ENCODE assay signal across 9 cellular contexts in the genomic region with DNA sequence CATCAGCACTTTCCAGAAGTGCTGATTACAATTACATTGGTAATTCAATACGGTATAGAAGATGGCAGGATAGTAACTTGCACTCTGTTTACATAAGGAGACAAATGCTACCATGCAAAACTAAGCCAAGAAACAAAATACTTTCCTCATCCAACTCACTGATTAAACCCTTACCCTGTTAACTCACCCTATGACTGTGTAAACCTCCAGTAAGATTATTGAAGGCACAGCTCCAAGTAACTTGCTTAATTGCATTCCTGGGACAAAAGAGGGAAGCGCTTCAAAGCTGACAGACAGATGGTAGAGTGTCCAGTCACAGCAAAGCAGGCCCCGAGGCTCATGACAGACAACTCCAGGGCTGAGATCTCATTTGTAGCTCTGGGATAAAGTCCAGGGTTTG. TPM values are rescaled to one million over a fixed set of nuclear protein-coding genes. Genes with fewer than 3 reads are reported as not detected.
DNase-seq lines count a peak whose midpoint lies in the region; ATAC-seq and TF ChIP-seq lines count a peak whose summit lies in the region.
"Had no signal": no experiment of that assay in that cellular context is flagged by ENCODE, and none has a peak within 500 bp of the region (broad histone marks: within the 10 kb centered on the region; RNA-seq: fewer than 3 reads in every experiment).

No MANE protein-coding gene starts in this region.

- no peak for ATAC-seq in activated CD4-positive, alpha-beta T cell treated with anti-CD3 and anti-CD28 coated beads for 36 hours
- ATAC-seq in CD8-positive, alpha-beta T cell = no peak

- CTCF ChIA-PET in SK-N-SH (lab: Yijun Ruan, JAX) = interaction anchor here (1.0 kb wide), 2 partner anchors 14 to 68 kb away, joined by 3 to 4 read pairs; no protein-coding TSS in a partner anchor
- CTCF ChIA-PET in activated CD4-positive, alpha-beta T cell treated with anti-CD3 and anti-CD28 coated beads for 36 hours (lab: Charles Lee) = no interaction called here
- CTCF ChIA-PET in CD8-positive, alpha-beta T cell (lab: Charles Lee) = no interaction called here

- H3K4me2 ChIP-seq in SK-N-SH = no peak overlapping the region

- POLR2A ChIA-PET in SK-N-SH (lab: Yijun Ruan, JAX) = no interaction called here
- POLR2A ChIA-PET in activated CD4-positive, alpha-beta T cell treated with anti-CD3 and anti-CD28 coated beads for 36 hours (lab: Charles Lee) = no interaction called here
- POLR2A ChIA-PET in CD8-positive, alpha-beta T cell (lab: Charles Lee) = no interaction called here

- H3K4me3 ChIP-seq in SK-N-SH (ENCODE audit: low read depth in 2 of 2, low read length in 1 of 2) = no peak overlapping the region
- no peak overlapping the region for H3K4me3 ChIP-seq in stomach smooth muscle (ENCODE audit: low read length in 2 of 2)
- H3K4me3 ChIP-seq in CD8-positive, alpha-beta T cell (ENCODE audit: low read depth, low read length) = no peak overlapping the region

- H3K4me3 Mint-ChIP-seq in activated CD4-positive, alpha-beta T cell treated with anti-CD3 and anti-CD28 coated beads for 36 hours = no peak overlapping the region
- no peak overlapping the region for H3K4me3 Mint-ChIP-seq in CD8-positive, alpha-beta T cell

- H3K36me3 Mint-ChIP-seq in activated CD4-positive, alpha-beta T cell treated with anti-CD3 and anti-CD28 coated beads for 36 hours (ENCODE audit: low read depth) = no peaks in the 10 kb centered on the region
- no peaks in the 10 kb centered on the region for H3K36me3 Mint-ChIP-seq in CD8-positive, alpha-beta T cell

- WGBS in SK-N-SH (ENCODE audit: low lambda C conversion rate) = 26% methylated on average over 3 of the region's 3 CpGs

- H4K20me1 ChIP-seq in SK-N-SH (ENCODE audit: insufficient read depth) = no peaks in the 10 kb centered on the region

- no peak overlapping the region for H3K27ac Mint-ChIP-seq in activated CD4-positive, alpha-beta T cell treated with anti-CD3 and anti-CD28 coated beads for 36 hours
- H3K27ac Mint-ChIP-seq in CD8-positive, alpha-beta T cell = no peak overlapping the region

- TF ChIP-seq EP300 in SK-N-SH (IDR thresholded peaks at IDR 0.05; ENCODE audit: borderline replicate concordance in 1 of 2, low read depth in 1 of 2, low read length in 1 of 2) = peak in 1 of 2 experiments; percentile 27; a peak in 1 of 4 replicates

- intact Hi-C loops in activated CD4-positive, alpha-beta T cell treated with anti-CD3 and anti-CD28 coated beads for 36 hours (cut with DNase I, micrococcal nuclease) = no loop called here
- intact Hi-C loops in CD8-positive, alpha-beta T cell (cut with DNase I, micrococcal nuclease) = no loop called here

- no peak for TF ChIP-seq CTCF in SK-N-SH (IDR thresholded peaks at IDR 0.05)
- no peak for TF ChIP-seq CTCF in CD8-positive, alpha-beta T cell (IDR thresholded peaks at IDR 0.05)

- H3K27ac ChIP-seq in SK-N-SH (ENCODE audit: low read depth in 2 of 2, low read length in 1 of 2) = peak overlapping the region in 1 of 2 experiments; percentile 64; a peak in 2 of 4 replicates
- H3K27ac ChIP-seq in stomach smooth muscle (ENCODE audit: low read length) = peak overlapping the region; percentile 18
- H3K27ac ChIP-seq in CD8-positive, alpha-beta T cell (ENCODE audit: low read depth, low read length) = no peak overlapping the region

- H3K9ac ChIP-seq in SK-N-SH (no peak overlapping the region), stomach smooth muscle (ENCODE audit: low read length in 2 of 2) (no peak overlapping the region)

- H3K27me3 ChIP-seq in SK-N-SH (ENCODE audit: insufficient read depth) = no peaks in the 10 kb centered on the region
- H3K27me3 ChIP-seq in stomach smooth muscle (ENCODE audit: control insufficient read depth in 1 of 2, insufficient read depth in 2 of 2, low read length in 2 of 2) = no peaks in the 10 kb centered on the region
- H3K27me3 ChIP-seq in CD8-positive, alpha-beta T cell (ENCODE audit: insufficient read depth, low read length) = no peaks in the 10 kb centered on the region

- H3K9me3 ChIP-seq in SK-N-SH (no peaks in the 10 kb centered on the region), stomach smooth muscle (ENCODE audit: control insufficient read depth in 2 of 2, low read length in 2 of 2) (no peaks in the 10 kb centered on the region)
- H3K9me3 ChIP-seq in CD8-positive, alpha-beta T cell (ENCODE audit: low read length) = no peaks in the 10 kb centered on the region

- H3K27me3 Mint-ChIP-seq in activated CD4-positive, alpha-beta T cell treated with anti-CD3 and anti-CD28 coated beads for 36 hours = peaks cover 8% of the 10 kb centered on the region
- peaks cover 5% of the 10 kb centered on the region for H3K27me3 Mint-ChIP-seq in CD8-positive, alpha-beta T cell (ENCODE audit: low read depth)

- peaks cover 9% of the 10 kb centered on the region for H3K4me1 Mint-ChIP-seq in activated CD4-positive, alpha-beta T cell treated with anti-CD3 and anti-CD28 coated beads for 36 hours
- H3K4me1 Mint-ChIP-seq in CD8-positive, alpha-beta T cell (ENCODE audit: low read depth) = peaks cover 4% of the 10 kb centered on the region

- TF ChIP-seq RAD21 in SK-N-SH (IDR thresholded peaks at IDR 0.05; ENCODE audit: low read length) = no peak

- DNase-seq in HS-5 (ENCODE audit: low read depth) (peak; percentile 73), SK-N-SH (peak; percentile 54), iris pigment epithelial cell (ENCODE audit: low read depth) (peak; percentile 83), NCI-H1436 treated with DMSO at 0.1 percent for 48 hours (lab: John Stamatoyannopoulos, UW) (no peak), DMS79 (lab: John Stamatoyannopoulos, UW) (no peak)
- DNase-seq in activated CD4-positive, alpha-beta T cell treated with anti-CD3 and anti-CD28 coated beads for 36 hours = no peak
- DNase-seq in CD8-positive, alpha-beta T cell = no peak
- DNase-seq: NCI-H1694 treated with DMSO at 0.1 percent for 48 hours had no signal

- peaks cover 4% of the 10 kb centered on the region for H3F3A ChIP-seq in SK-N-SH (replicated peaks; ENCODE audit: insufficient read depth)

- no peaks in the 10 kb centered on the region for H3K9me2 ChIP-seq in SK-N-SH

- H3K9me3 Mint-ChIP-seq in activated CD4-positive, alpha-beta T cell treated with anti-CD3 and anti-CD28 coated beads for 36 hours (ENCODE audit: low read depth) = no peaks in the 10 kb centered on the region
- no peaks in the 10 kb centered on the region for H3K9me3 Mint-ChIP-seq in CD8-positive, alpha-beta T cell

- peaks cover 0 to 20% of the 10 kb centered on the region in 2 experiments; a peak in 2 of 4 replicates for H3K4me1 ChIP-seq in SK-N-SH (ENCODE audit: control insufficient read depth in 1 of 2, insufficient read depth in 2 of 2, low read depth in 1 of 2, low read length in 1 of 2)
- H3K4me1 ChIP-seq in stomach smooth muscle (ENCODE audit: control insufficient read depth, insufficient read depth, low read length) = peaks cover 14% of the 10 kb centered on the region
- peaks cover 4% of the 10 kb centered on the region for H3K4me1 ChIP-seq in CD8-positive, alpha-beta T cell (ENCODE audit: insufficient read depth, low read length)

- H3K79me2 ChIP-seq in SK-N-SH (ENCODE audit: insufficient read depth) = no peaks in the 10 kb centered on the region

- H2AFZ ChIP-seq in SK-N-SH (ENCODE audit: low read depth) = no peak overlapping the region

- H3K36me3 ChIP-seq in SK-N-SH (replicated peaks in 1 of 2; ENCODE audit: control insufficient read depth in 1 of 2, insufficient read depth in 2 of 2, low read length in 1 of 2) = no peaks in the 10 kb centered on the region
- H3K36me3 ChIP-seq in stomach smooth muscle (ENCODE audit: control insufficient read depth in 2 of 2, insufficient read depth in 2 of 2, low read length in 2 of 2) = no peaks in the 10 kb centered on the region
- no peaks in the 10 kb centered on the region for H3K36me3 ChIP-seq in CD8-positive, alpha-beta T cell (ENCODE audit: insufficient read depth, low read length)

TF ChIP-seq in SK-N-SH, 30 proteins besides CTCF, POLR2A, EP300 and RAD21 (continues in another document):
- TF ChIP-seq TAF1 (IDR thresholded peaks at IDR 0.05; ENCODE audit: borderline replicate concordance, low read depth, low read length) (no peak), USF1 (IDR thresholded peaks at IDR 0.05; ENCODE audit: borderline replicate concordance, low read depth) (no peak), RCOR1 (IDR thresholded peaks at IDR 0.05; ENCODE audit: low read length) (peak; percentile 45; the same call in 1 of the 2 replicates), MEF2A (IDR thresholded peaks at IDR 0.05; ENCODE audit: borderline replicate concordance, low read depth) (no peak), USF2 (IDR thresholded peaks at IDR 0.05; ENCODE audit: borderline replicate concordance, low read depth, low read length) (no peak), RFX5 (IDR thresholded peaks at IDR 0.05; ENCODE audit: low read length) (no peak), TEAD4 (IDR thresholded peaks at IDR 0.05; ENCODE audit: borderline replicate concordance, insufficient read depth) (no peak)
- TF ChIP-seq, protein P1, sequence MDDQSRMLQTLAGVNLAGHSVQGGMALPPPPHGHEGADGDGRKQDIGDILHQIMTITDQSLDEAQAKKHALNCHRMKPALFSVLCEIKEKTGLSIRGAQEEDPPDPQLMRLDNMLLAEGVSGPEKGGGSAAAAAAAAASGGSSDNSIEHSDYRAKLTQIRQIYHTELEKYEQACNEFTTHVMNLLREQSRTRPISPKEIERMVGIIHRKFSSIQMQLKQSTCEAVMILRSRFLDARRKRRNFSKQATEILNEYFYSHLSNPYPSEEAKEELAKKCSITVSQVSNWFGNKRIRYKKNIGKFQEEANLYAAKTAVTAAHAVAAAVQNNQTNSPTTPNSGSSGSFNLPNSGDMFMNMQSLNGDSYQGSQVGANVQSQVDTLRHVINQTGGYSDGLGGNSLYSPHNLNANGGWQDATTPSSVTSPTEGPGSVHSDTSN (IDR thresholded peaks at IDR 0.05) = no peak

RNA-seq across cellular contexts. Expression of gene KIF16B, which starts 6.9 kb away (rescaled TPM):
- polyA plus RNA-seq in SK-N-SH (2012; rRNA removed) = 3.3 and 3.7 TPM in 2 replicates
- polyA plus RNA-seq in SK-N-SH (2012; cell fraction: cytosol; rRNA removed) = 3.7 and 5.2 TPM in 2 replicates
- 4.7 and 7.7 TPM in 2 replicates for polyA plus RNA-seq in SK-N-SH (2012; cell fraction: nucleus; rRNA removed)
- total RNA-seq in activated CD4-positive, alpha-beta T cell treated with anti-CD3 and anti-CD28 coated beads for 36 hours = 1 to 10 TPM; 7.5 to 8.7 TPM
- total RNA-seq in CD8-positive, alpha-beta T cell = 1 to 10 TPM; 4.7 to 4.9 TPM

Comparison
In these comparisons a context has a peak if more than half of its experiments do, and no peak if none do; other contexts are left out.
1. DNase-seq: peak in HS-5 (single experiment), SK-N-SH (single experiment) and iris pigment epithelial cell (single experiment); none in NCI-H1436 treated with DMSO at 0.1 percent for 48 hours (single experiment), activated CD4-positive, alpha-beta T cell treated with anti-CD3 and anti-CD28 coated beads for 36 hours (single experiment), DMS79 (single experiment) and CD8-positive, alpha-beta T cell (0 of 7).